In the genomic region with DNA sequence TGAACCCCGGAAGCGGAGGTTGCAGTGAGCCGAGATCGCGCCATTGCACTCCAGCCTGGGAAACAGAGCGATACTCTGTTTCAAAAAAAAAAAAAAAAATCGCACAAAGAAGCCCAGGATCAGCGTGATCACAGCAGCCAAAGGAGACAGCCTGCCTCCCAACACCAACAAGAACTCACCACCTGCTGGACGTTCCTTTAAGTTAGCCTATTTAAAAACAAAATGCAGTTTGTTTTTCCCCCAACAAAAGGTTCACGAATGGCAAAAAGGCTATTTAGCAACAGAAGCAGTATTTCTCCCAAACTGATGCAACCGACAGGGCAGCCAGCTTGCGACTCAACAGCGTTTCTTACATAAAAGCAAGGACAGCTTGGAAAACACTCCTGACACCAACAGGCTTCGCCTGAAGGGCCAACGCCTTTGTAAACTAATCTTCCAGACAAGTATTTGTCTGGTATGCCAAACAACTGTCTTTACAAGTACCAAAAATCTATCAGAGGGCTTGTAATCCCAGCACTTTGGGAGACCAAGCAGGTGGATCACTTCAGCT, we compare ENCODE assay signal across 18 cellular contexts. TPM values are rescaled to one million over a fixed set of nuclear protein-coding genes. Genes with fewer than 3 reads are reported as not detected.
DNase-seq lines count a peak whose midpoint lies in the region; ATAC-seq and TF ChIP-seq lines count a peak whose summit lies in the region.
"Had no signal": no experiment of that assay in that cellular context is flagged by ENCODE, and none has a peak within 500 bp of the region (broad histone marks: within the 10 kb centered on the region; RNA-seq: fewer than 3 reads in every experiment).

No MANE protein-coding gene starts in this region.

- ATAC-seq in GM18867 (IDR thresholded peaks at IDR 0.05; ENCODE audit: unreplicated experiment) (no peak), GM21825 (IDR thresholded peaks at IDR 0.05; ENCODE audit: unreplicated experiment) (no peak)
- ATAC-seq: left colon had no signal

- H3K4me1 Mint-ChIP-seq in endodermal cell: no peaks in the 10 kb centered on the region
- peaks cover 37% of the 10 kb centered on the region for H3K4me1 Mint-ChIP-seq in nephron progenitor cell

- H3K9me3 Mint-ChIP-seq in endodermal cell: peaks cover 1% of the 10 kb centered on the region
- H3K9me3 Mint-ChIP-seq in nephron progenitor cell: peaks cover 4% of the 10 kb centered on the region
- H3K9me3 Mint-ChIP-seq: activated CD4-positive, alpha-beta T cell treated with anti-CD3 and anti-CD28 coated beads, Interleukin-2, amount 10 ng/mL, durations not matched to agents 24 days and 14 days had no signal

- intact Hi-C loops in ovary (cut with DNase I): no loop called here

- H3K4me1 ChIP-seq in Loucy (ENCODE audit: insufficient read depth, low read length, poor library complexity, severe bottlenecking) (peaks cover 29% of the 10 kb centered on the region), endodermal cell (ENCODE audit: control insufficient read depth, insufficient read depth, low read length) (no peaks in the 10 kb centered on the region), ovary (ENCODE audit: insufficient read depth) (peaks cover 8% of the 10 kb centered on the region)

- WGBS in endodermal cell (ENCODE audit: insufficient coverage in 1 of 2, insufficient read length in 1 of 2), 2 experiments: 85 to 89% methylated on average over 12 to 15 of the region's 15 CpGs
- WGBS in ovary, 3 donors: 42 to 62% (median 53%) methylated on average over 15 of the region's 15 CpGs

- no peaks in the 10 kb centered on the region for H3K27me3 Mint-ChIP-seq in endodermal cell (ENCODE audit: insufficient read depth)
- no peaks in the 10 kb centered on the region for H3K27me3 Mint-ChIP-seq in nephron progenitor cell (ENCODE audit: low read depth, poor library complexity)
- H3K27me3 Mint-ChIP-seq: activated CD4-positive, alpha-beta T cell treated with anti-CD3 and anti-CD28 coated beads, Interleukin-2, amount 10 ng/mL, durations not matched to agents 24 days and 14 days had no signal

- H3K9ac ChIP-seq in Loucy (ENCODE audit: low read depth, low read length, poor library complexity, severe bottlenecking): no peak overlapping the region
- H3K9ac ChIP-seq in endodermal cell (ENCODE audit: extremely low read depth, low read length, poor library complexity, severe bottlenecking): no peak overlapping the region

- peaks cover 59% of the 10 kb centered on the region for H3K36me3 Mint-ChIP-seq in endodermal cell (ENCODE audit: low read depth)
- H3K36me3 Mint-ChIP-seq in nephron progenitor cell (ENCODE audit: low read depth): peaks cover 65% of the 10 kb centered on the region

- H3K4me3 ChIP-seq in Loucy (ENCODE audit: low read length, poor library complexity, severe bottlenecking) (no peak overlapping the region), endodermal cell (ENCODE audit: low read length) (no peak overlapping the region), ovary (no peak overlapping the region)
- H3K4me3 ChIP-seq: adrenal gland, hepatocyte had no signal

- no peaks in the 10 kb centered on the region for H3K9me3 ChIP-seq in Loucy (ENCODE audit: insufficient read depth, low read depth, low read length)
- peaks cover 6% of the 10 kb centered on the region for H3K9me3 ChIP-seq in endodermal cell (ENCODE audit: control insufficient read depth, low read length)
- no peaks in the 10 kb centered on the region for H3K9me3 ChIP-seq in ovary
- H3K9me3 ChIP-seq: adrenal gland had no signal

- H3K27ac ChIP-seq in endodermal cell (ENCODE audit: low read depth, low read length) (no peak overlapping the region), ovary (no peak overlapping the region)
- H3K27ac ChIP-seq: hepatocyte had no signal

- H3K4me2 ChIP-seq in Loucy (ENCODE audit: low read depth, low read length, poor library complexity, severe bottlenecking): peak overlapping the region; percentile 25
- H3K4me2 ChIP-seq: hepatocyte had no signal

- no peaks in the 10 kb centered on the region for H3F3A ChIP-seq in Loucy (ENCODE audit: low read depth)

- H4K20me1 ChIP-seq in Loucy (ENCODE audit: insufficient read depth, low read length, poor library complexity, severe bottlenecking): peaks cover 62% of the 10 kb centered on the region

- H3K27ac Mint-ChIP-seq in endodermal cell (peak overlapping the region; percentile 75), nephron progenitor cell (peak overlapping the region; percentile 85)
- H3K27ac Mint-ChIP-seq: activated CD4-positive, alpha-beta T cell treated with anti-CD3 and anti-CD28 coated beads, Interleukin-2, amount 10 ng/mL, durations not matched to agents 24 days and 14 days had no signal

- no peak overlapping the region for H2AFZ ChIP-seq in Loucy (ENCODE audit: low read length)
- H2AFZ ChIP-seq: hepatocyte had no signal

- no peaks in the 10 kb centered on the region for H3K9me2 ChIP-seq in Loucy (replicated peaks; ENCODE audit: low read depth, low read length)

- no peak overlapping the region for H3K4me3 Mint-ChIP-seq in endodermal cell
- no peak overlapping the region for H3K4me3 Mint-ChIP-seq in nephron progenitor cell
- H3K4me3 Mint-ChIP-seq: activated CD4-positive, alpha-beta T cell treated with anti-CD3 and anti-CD28 coated beads, Interleukin-2, amount 10 ng/mL, durations not matched to agents 24 days and 14 days had no signal

- DNase-seq in ELF-1 (ENCODE audit: low read depth, low spot score) (peak; percentile 81), endodermal cell (no peak), nephron progenitor cell (no peak), ovary (no peak), NCI-H2196 (lab: John Stamatoyannopoulos, UW; ENCODE audit: unreplicated experiment) (no peak)
- DNase-seq: activated CD4-positive, alpha-beta T cell treated with anti-CD3 and anti-CD28 coated beads, Interleukin-2, amount 10 ng/mL, durations not matched to agents 24 days and 14 days; activated T-cell treated with anti-CD3 and anti-CD28 coated beads, Interleukin-2, amount 50 U/mL, for 48 hours; AML-193; cerebellar nuclear complex; KG1; left colon; NCI-H1092; NCI-H226 had no signal

- H3K36me3 ChIP-seq in Loucy (ENCODE audit: insufficient read depth, low read length) (peaks cover 30% of the 10 kb centered on the region; the same call in 1 of the 2 replicates), endodermal cell (ENCODE audit: control insufficient read depth, insufficient read depth, low read length) (peaks cover 64% of the 10 kb centered on the region), ovary (no peaks in the 10 kb centered on the region)

- TF ChIP-seq CTCF in Loucy (conservative IDR thresholded peaks at IDR 0.05; ENCODE audit: low read length) (no peak), endodermal cell (conservative IDR thresholded peaks at IDR 0.05) (no peak), nephron progenitor cell (IDR thresholded peaks at IDR 0.05) (no peak), ovary (IDR thresholded peaks at IDR 0.05) (no peak)

- no peak for TF ChIP-seq POLR2A in ovary (IDR thresholded peaks at IDR 0.05)

- H3K27me3 ChIP-seq in Loucy (ENCODE audit: insufficient read depth, low read length, poor library complexity, severe bottlenecking) (no peaks in the 10 kb centered on the region), endodermal cell (ENCODE audit: control insufficient read depth, insufficient read depth, low read length, poor library complexity, severe bottlenecking) (no peaks in the 10 kb centered on the region), ovary (no peaks in the 10 kb centered on the region)
- H3K27me3 ChIP-seq: adrenal gland, hepatocyte had no signal

- TF ChIP-seq EP300 in ovary (IDR thresholded peaks at IDR 0.05): no peak

- H3K79me2 ChIP-seq in Loucy (ENCODE audit: insufficient read depth, low read length): peaks cover 86% of the 10 kb centered on the region

RNA-seq across cellular contexts. Expression of a gene that starts 6.8 kb away (rescaled TPM):
- total RNA-seq in endodermal cell (100 to 1,000 TPM; 133 to 138 TPM), ovary (100 to 1,000 TPM in 6 of 7 donors, 10 to 100 TPM in 1; 91.9 to 119 (median 113) TPM)
- 130 TPM for polyA plus RNA-seq in endodermal cell (2013, experiment 1 of 2)
- 116 TPM for polyA plus RNA-seq in endodermal cell (2013, experiment 2 of 2)
- 100 to 1,000 TPM in 1 of 2 donors, 10 to 100 TPM in 1; 72.3 to 107 TPM for polyA plus RNA-seq in ovary

RNA-seq across cellular contexts. Expression of a gene that starts 27.5 kb away (rescaled TPM):
- total RNA-seq in endodermal cell (1 to 10 TPM; 6.4 to 6.9 TPM), ovary (10 to 100 TPM in 3 of 7 donors, 1 to 10 TPM in 4; 6.2 to 20.8 (median 9.9) TPM)
- 11.5 TPM for polyA plus RNA-seq in endodermal cell (2013, experiment 1 of 2)
- polyA plus RNA-seq in endodermal cell (2013, experiment 2 of 2): 8.9 TPM
- polyA plus RNA-seq in ovary: 10 to 100 TPM in 1 of 2 donors, not detected in 1; 30.3 TPM
- total RNA-seq: activated CD4-positive, alpha-beta T cell treated with anti-CD3 and anti-CD28 coated beads, Interleukin-2, amount 10 ng/mL, durations not matched to agents 24 days and 14 days had no signal

RNA-seq across cellular contexts. Expression of a gene that starts 32.0 kb away (rescaled TPM):
- total RNA-seq in endodermal cell (10 to 100 TPM; 10.4 to 10.8 TPM), ovary (1 to 10 TPM in 5 of 7 donors, under 1 TPM in 2; 0.33 to 3.2 (median 2.0) TPM)
- 6.0 TPM for polyA plus RNA-seq in endodermal cell (2013, experiment 1 of 2)
- 5.7 TPM for polyA plus RNA-seq in endodermal cell (2013, experiment 2 of 2)
- polyA plus RNA-seq in ovary: 1 to 10 TPM in 1 of 2 donors, not detected in 1; 1.5 TPM

RNA-seq across cellular contexts. Expression of a gene that starts 47.4 kb away (rescaled TPM):
- 10 to 100 TPM; 77.4 to 97.9 TPM for total RNA-seq in endodermal cell
- polyA plus RNA-seq in endodermal cell (2013, experiment 1 of 2): 46.2 TPM
- polyA plus RNA-seq in endodermal cell (2013, experiment 2 of 2): 42.1 TPM
- total RNA-seq in ovary: 100 to 1,000 TPM in 2 of 7 donors, 10 to 100 TPM in 5; 68.8 to 110 (median 81.6) TPM
- polyA plus RNA-seq in ovary: 10 to 100 TPM in 1 of 2 donors, 1 to 10 TPM in 1; 1.8 to 71.1 TPM

RNA-seq across cellular contexts. Expression of a gene that starts 55.9 kb away (rescaled TPM):
- total RNA-seq in endodermal cell: 10 to 100 TPM; 42.8 to 47.6 TPM
- 31.3 TPM for polyA plus RNA-seq in endodermal cell (2013, experiment 1 of 2)
- polyA plus RNA-seq in endodermal cell (2013, experiment 2 of 2): 31.1 TPM
- total RNA-seq in ovary: 10 to 100 TPM in 6 of 7 donors, 1 to 10 TPM in 1; 7.6 to 23.9 (median 17.8) TPM
- polyA plus RNA-seq in ovary: 10 to 100 TPM in 1 of 2 donors, 1 to 10 TPM in 1; 2.8 to 11.0 TPM
